In genomic region chr14:47438650-47439140, GRCh38 we compare ENCODE assay signal across 14 cellular contexts.
DNase-seq lines count a peak whose midpoint lies in the region; FAIRE-seq and TF ChIP-seq lines count a peak whose summit lies in the region.
"Had no signal": no experiment of that assay in that cellular context is flagged by ENCODE, and none has a peak within 500 bp of the region (broad histone marks: within the 10 kb centered on the region; RNA-seq: fewer than 3 reads in every experiment).

No MANE protein-coding gene starts in this region.

- no peaks in the 10 kb centered on the region; the same call in 1 of the 2 replicates for H3K36me3 Mint-ChIP-seq in HFFc6 (ENCODE audit: low read depth)
- H3K36me3 Mint-ChIP-seq: activated CD4-positive, alpha-beta memory T cell treated with anti-CD3 and anti-CD28 coated beads for 36 hours had no signal

- DNase-seq in Caki2 (ENCODE audit: low read depth) (peak; percentile 74), NCI-H69 (lab: John Stamatoyannopoulos, UW) (peak; percentile 48), H1 (ENCODE audit: low read depth in 1 of 2, low spot score in 2 of 2) (no peak), mesenchymal stem cell (peak; percentile 84), NCI-H1105 (lab: John Stamatoyannopoulos, UW) (no peak), NCI-H2227 treated with DMSO at 0.1 percent for 48 hours (lab: John Stamatoyannopoulos, UW) (no peak), HFFc6 (no peak)
- DNase-seq in activated CD8-positive, alpha-beta memory T cell treated with anti-CD3 and anti-CD28 coated beads, Interleukin-2, amount 50 U/mL, for 4 hours: no peak
- DNase-seq: activated CD4-positive, alpha-beta memory T cell treated with anti-CD3 and anti-CD28 coated beads for 36 hours; BE2C; sigmoid colon had no signal

- no peaks in the 10 kb centered on the region for H3K23me2 ChIP-seq in H1 (ENCODE audit: low read depth, low read length)

- H3K79me1 ChIP-seq in H1 (ENCODE audit: low read depth, low read length): no peaks in the 10 kb centered on the region
- H3K79me1 ChIP-seq in mesenchymal stem cell (replicated peaks; ENCODE audit: low read length, poor library complexity, severe bottlenecking): no peaks in the 10 kb centered on the region

- H3K4ac ChIP-seq in H1 (replicated peaks; ENCODE audit: insufficient read length, low read depth, low read length) (no peak overlapping the region), mesenchymal stem cell (ENCODE audit: low read depth in 1 of 2, low read length in 2 of 2) (peak overlapping the region in 1 of 2 experiments; percentile 26)

- no peak overlapping the region for H3K18ac ChIP-seq in H1 (ENCODE audit: extremely low read depth, low read length)
- H3K18ac ChIP-seq in mesenchymal stem cell (ENCODE audit: low read depth in 1 of 2, low read length in 2 of 2): no peak overlapping the region

- H3K4me2 ChIP-seq in H1 (ENCODE audit: insufficient read depth in 1 of 2, low read depth in 2 of 2, low read length in 2 of 2): peak overlapping the region; percentile 52 to 56
- peak overlapping the region; percentile 52 for H3K4me2 ChIP-seq in mesenchymal stem cell (ENCODE audit: low read length, poor library complexity, severe bottlenecking)

- H3K14ac ChIP-seq in H1 (ENCODE audit: insufficient read length) (no peak overlapping the region), mesenchymal stem cell (ENCODE audit: low read length in 2 of 2) (no peak overlapping the region)

- no peak overlapping the region for H3K9ac ChIP-seq in H1 (replicated peaks in 1 of 4; ENCODE audit: extremely low read depth in 1 of 4, low read depth in 3 of 4, low read length in 3 of 4)
- H3K9ac ChIP-seq in mesenchymal stem cell (ENCODE audit: low read length): no peak overlapping the region

- H3K36me3 ChIP-seq in H1 (ENCODE audit: control insufficient read depth in 2 of 4, insufficient read depth in 4 of 4, low read length in 3 of 4) (no peaks in the 10 kb centered on the region), mesenchymal stem cell (ENCODE audit: control insufficient read depth in 1 of 2, insufficient read depth in 2 of 2, low read depth in 1 of 2, low read length in 2 of 2) (no peaks in the 10 kb centered on the region)
- H3K36me3 ChIP-seq: BE2C, breast epithelium, sigmoid colon had no signal

- no peak for TF ChIP-seq RAD21 in H1 (IDR thresholded peaks at IDR 0.05 in 1 of 2, conservative IDR thresholded peaks at IDR 0.05 in 1 of 2; ENCODE audit: low read depth in 2 of 2, low read length in 2 of 2)

- no peak overlapping the region for H3K4me3 Mint-ChIP-seq in HFFc6
- H3K4me3 Mint-ChIP-seq: activated CD4-positive, alpha-beta memory T cell treated with anti-CD3 and anti-CD28 coated beads for 36 hours; stimulated activated naive CD8-positive, alpha-beta T cell treated with anti-CD3 and anti-CD28 coated beads, Interleukin-15, Interleukin-2, amounts not matched to agents 100 ng/mL and 50 ng/mL, for 24 hours had no signal

- CTCF ChIA-PET in H1 (lab: Charles Lee; ENCODE audit: partially characterized antibody): interaction anchor here (0.6 to 0.7 kb wide), 3 partner anchors 73 to 270 kb away, joined by 3 to 6 read pairs (median 3); no protein-coding TSS in a partner anchor

- 0 out of 2 replicates have a peak overlapping the region, but pooled peaks have one; percentile 2 for H2AFZ ChIP-seq in H1 (ENCODE audit: low read length)
- H2AFZ ChIP-seq in mesenchymal stem cell (ENCODE audit: low read depth, low read length): no peak overlapping the region

- POLR2A ChIA-PET in H1 (lab: Charles Lee; ENCODE audit: partially characterized antibody): no interaction called here

- H2AK5ac ChIP-seq in H1 (ENCODE audit: low read depth, low read length) (no peak overlapping the region), mesenchymal stem cell (ENCODE audit: low read length, severe bottlenecking) (no peak overlapping the region)

- 12% methylated on average over 1 of the region's 1 CpG; no CpG with 5 or more reads in 1 of the 2 experiments for WGBS in H1 (ENCODE audit: extremely low coverage in 1 of 2, insufficient coverage in 1 of 2, insufficient read length in 1 of 2, insufficient replicate concordance in 2 of 2, low coverage in 1 of 2, low lambda C conversion rate in 2 of 2, missing lambda C conversion rate in 1 of 2), 2 experiments
- no CpG with 5 or more reads among the region's 1 CpG for WGBS in mesenchymal stem cell

- H4K8ac ChIP-seq in H1 (ENCODE audit: extremely low read depth, insufficient read depth, low read length): no peak overlapping the region
- H4K8ac ChIP-seq in mesenchymal stem cell (ENCODE audit: low read length): peak overlapping the region; percentile 54

- H4K91ac ChIP-seq in H1 (replicated peaks; ENCODE audit: insufficient read length, low read length): no peak overlapping the region
- no peak overlapping the region for H4K91ac ChIP-seq in mesenchymal stem cell (ENCODE audit: low read length)

- no peak overlapping the region for H3K56ac ChIP-seq in H1 (replicated peaks; ENCODE audit: insufficient read length, low read depth, low read length)

- no peak overlapping the region for H3K27ac Mint-ChIP-seq in HFFc6
- H3K27ac Mint-ChIP-seq: activated CD4-positive, alpha-beta memory T cell treated with anti-CD3 and anti-CD28 coated beads for 36 hours; stimulated activated naive CD8-positive, alpha-beta T cell treated with anti-CD3 and anti-CD28 coated beads, Interleukin-15, Interleukin-2, amounts not matched to agents 100 ng/mL and 50 ng/mL, for 24 hours had no signal

- no peaks in the 10 kb centered on the region for H3K27me3 Mint-ChIP-seq in HFFc6 (ENCODE audit: insufficient read depth)
- H3K27me3 Mint-ChIP-seq: activated CD4-positive, alpha-beta memory T cell treated with anti-CD3 and anti-CD28 coated beads for 36 hours; stimulated activated naive CD8-positive, alpha-beta T cell treated with anti-CD3 and anti-CD28 coated beads, Interleukin-15, Interleukin-2, amounts not matched to agents 100 ng/mL and 50 ng/mL, for 24 hours had no signal

- no peak overlapping the region for H2BK12ac ChIP-seq in H1 (ENCODE audit: low read depth, low read length)
- H2BK12ac ChIP-seq in mesenchymal stem cell (ENCODE audit: low read length in 2 of 2): peak overlapping the region in 1 of 2 experiments; percentile 49

- no peak for TF ChIP-seq POLR2A in H1 (IDR thresholded peaks at IDR 0.05; ENCODE audit: control extremely low read depth in 1 of 2, low read depth in 2 of 2, low read length in 2 of 2)

- no peaks in the 10 kb centered on the region for H3K4me1 Mint-ChIP-seq in HFFc6 (ENCODE audit: low read depth)

- H2BK120ac ChIP-seq in H1 (replicated peaks; ENCODE audit: low read depth, low read length) (no peak overlapping the region), mesenchymal stem cell (ENCODE audit: low read depth, low read length) (no peak overlapping the region)

- in situ Hi-C loops in Caki2 (cut with HindIII; ENCODE audit: low pct_unique_long_range_greater_than_20kb, low sequenced_read_pairs): no loop called here

- H3K4me3 ChIP-seq in H1 (ENCODE audit: extremely low read depth in 1 of 4, insufficient read depth in 2 of 4, low read depth in 3 of 4, low read length in 4 of 4): peak overlapping the region in 1 of 4 experiments; percentile 26; a peak in 1 of 8 replicates
- H3K4me3 ChIP-seq in mesenchymal stem cell (ENCODE audit: insufficient read depth in 1 of 2, low read depth in 1 of 2, low read length in 2 of 2): no peak overlapping the region
- H3K4me3 ChIP-seq: breast epithelium, sigmoid colon had no signal

- H3K27ac ChIP-seq in H1 (ENCODE audit: low read depth, low read length) (no peak overlapping the region), mesenchymal stem cell (ENCODE audit: low read length, poor library complexity, severe bottlenecking) (peak overlapping the region; percentile 77)
- H3K27ac ChIP-seq: breast epithelium, sigmoid colon had no signal

- H3K79me2 ChIP-seq in H1 (ENCODE audit: control insufficient read depth in 1 of 2, insufficient read depth in 2 of 2, low read length in 2 of 2): no peaks in the 10 kb centered on the region

- no peak for TF ChIP-seq EP300 in H1 (IDR thresholded peaks at IDR 0.05; ENCODE audit: borderline replicate concordance in 1 of 2, low read depth in 2 of 2, low read length in 2 of 2)

- H3K4me1 ChIP-seq in H1 (replicated peaks in 1 of 4; ENCODE audit: control insufficient read depth in 3 of 4, insufficient read depth in 4 of 4, low read length in 3 of 4) (peaks cover 0 to 13% (median 7%) of the 10 kb centered on the region in 4 experiments; a peak in 6 of 7 replicates), mesenchymal stem cell (ENCODE audit: control insufficient read depth, insufficient read depth, low read depth, low read length) (peaks cover 5% of the 10 kb centered on the region)
- H3K4me1 ChIP-seq: BE2C, breast epithelium had no signal

- no peaks in the 10 kb centered on the region for H4K20me1 ChIP-seq in H1 (replicated peaks in 1 of 2; ENCODE audit: control insufficient read depth in 1 of 2, insufficient read depth in 2 of 2, low read length in 2 of 2)

- no peaks in the 10 kb centered on the region for H3K27me3 ChIP-seq in H1 (replicated peaks in 1 of 4; ENCODE audit: control insufficient read depth in 3 of 4, extremely low read depth in 1 of 4, insufficient read depth in 3 of 4, low read length in 3 of 4)
- no peaks in the 10 kb centered on the region for H3K27me3 ChIP-seq in mesenchymal stem cell (ENCODE audit: control insufficient read depth in 1 of 2, insufficient read depth in 1 of 2, low read length in 2 of 2)
- H3K27me3 ChIP-seq: BE2C, breast epithelium, sigmoid colon had no signal

- FAIRE-seq in H1 (lab: Jason Lieb, UNC): no peak
- FAIRE-seq: endothelial cell of umbilical vein had no signal

- H3K23ac ChIP-seq in H1 (ENCODE audit: insufficient read length) (no peak overlapping the region), mesenchymal stem cell (ENCODE audit: low read length in 2 of 2) (no peak overlapping the region)

- TF ChIP-seq CTCF in H1 (IDR thresholded peaks at IDR 0.05; ENCODE audit: control extremely low read depth in 1 of 3, insufficient read depth in 1 of 3, low read depth in 1 of 3, low read length in 3 of 3) (no peak), HFFc6 (IDR thresholded peaks at IDR 0.05) (no peak)

- no peak overlapping the region; the same call in 1 of the 2 replicates for H2BK5ac ChIP-seq in H1 (ENCODE audit: low read depth, low read length)
- H2BK5ac ChIP-seq in mesenchymal stem cell (ENCODE audit: low read depth, low read length, poor library complexity, severe bottlenecking): no peak overlapping the region

- no peak overlapping the region for H2BK20ac ChIP-seq in H1 (ENCODE audit: low read length)

- peaks cover 36% of the 10 kb centered on the region for H3K9me3 Mint-ChIP-seq in HFFc6

- H2BK15ac ChIP-seq in H1 (ENCODE audit: low read length) (no peak overlapping the region), mesenchymal stem cell (ENCODE audit: low read depth, poor library complexity, severe bottlenecking) (no peak overlapping the region)

- H3K9me3 ChIP-seq in H1 (ENCODE audit: insufficient read depth in 2 of 2, low read depth in 1 of 2, low read length in 1 of 2): no peaks in the 10 kb centered on the region
- no peaks in the 10 kb centered on the region for H3K9me3 ChIP-seq in mesenchymal stem cell (ENCODE audit: control insufficient read depth, low read length)
- H3K9me3 ChIP-seq: BE2C, breast epithelium, sigmoid colon had no signal

- H4K5ac ChIP-seq in H1 (ENCODE audit: insufficient read length, low read depth, low read length): no peak overlapping the region

TF ChIP-seq in H1, 55 proteins besides CTCF, POLR2A, EP300 and RAD21 (continues in another document):
- TF ChIP-seq JUND (IDR thresholded peaks at IDR 0.05; ENCODE audit: low read length): peak; percentile 85
- TF ChIP-seq JUN (IDR thresholded peaks at IDR 0.05; ENCODE audit: low read depth, low read length): peak; percentile 41; the same call in 1 of the 2 replicates

Comparison
In these comparisons a context has a peak if more than half of its experiments do, and no peak if none do; other contexts are left out.
1. DNase-seq: peak in Caki2 (single experiment), NCI-H69 (single experiment) and mesenchymal stem cell (single experiment); none in H1 (0 of 2), activated CD8-positive, alpha-beta memory T cell treated with anti-CD3 and anti-CD28 coated beads, Interleukin-2, amount 50 U/mL, for 4 hours (single experiment), NCI-H1105 (single experiment), NCI-H2227 treated with DMSO at 0.1 percent for 48 hours (single experiment) and HFFc6 (single experiment).